Comparison of ENCODE assay signal across 14 cellular contexts in genomic region chr3:77868725-77869124, GRCh38.
DNase-seq lines count a peak whose midpoint lies in the region; FAIRE-seq and TF ChIP-seq lines count a peak whose summit lies in the region.
"Had no signal": no experiment of that assay in that cellular context is flagged by ENCODE, and none has a peak within 500 bp of the region (broad histone marks: within the 10 kb centered on the region; RNA-seq: fewer than 3 reads in every experiment).

No MANE protein-coding gene starts in this region.

- no peak overlapping the region for H3K4me3 ChIP-seq in bronchial epithelial cell (ENCODE audit: low read depth, low read length)
- H3K4me3 ChIP-seq in fibroblast of villous mesenchyme (ENCODE audit: low read depth, low read length): no peak overlapping the region
- H3K4me3 ChIP-seq in vagina: no peak overlapping the region
- H3K4me3 ChIP-seq: GM12878, GM23338 had no signal

- TF ChIP-seq CTCF in RWPE1 (conservative IDR thresholded peaks at IDR 0.05; ENCODE audit: low read depth): no peak
- no peak for TF ChIP-seq CTCF in bronchial epithelial cell (IDR thresholded peaks at IDR 0.05; ENCODE audit: insufficient read depth, low read length, severe bottlenecking)
- TF ChIP-seq CTCF in fibroblast of villous mesenchyme (IDR thresholded peaks at IDR 0.05; ENCODE audit: insufficient read depth, low read depth, low read length): no peak
- TF ChIP-seq CTCF in vagina (IDR thresholded peaks at IDR 0.05): no peak

- intact Hi-C loops in vagina (cut with DNase I): no loop called here

- CTCF ChIA-PET in RWPE1 (lab: Yijun Ruan, JAX): no interaction called here

- DNase-seq in RWPE1 (ENCODE audit: low spot score) (peak; percentile 8), bronchial epithelial cell (ENCODE audit: low read depth) (peak; percentile 89), fibroblast of villous mesenchyme (ENCODE audit: low read depth) (peak; percentile 4), renal cortical epithelial cell (ENCODE audit: low read depth) (peak; percentile 15), vagina (ENCODE audit: extremely low spot score in 2 of 2) (no peak), NCI-H1930 (lab: John Stamatoyannopoulos, UW) (no peak), NCI-H1092 treated with DMSO at 0.1 percent for 48 hours (lab: John Stamatoyannopoulos, UW) (no peak)
- DNase-seq: C1 segment of cervical spinal cord; CD4-positive, alpha-beta T cell; DMS79; H7 had no signal

- no peaks in the 10 kb centered on the region for H3K4me1 ChIP-seq in vagina

- no peaks in the 10 kb centered on the region for H3K9me3 ChIP-seq in vagina

- FAIRE-seq in bronchial epithelial cell (lab: Jason Lieb, UNC): no peak
- FAIRE-seq: GM12878, GM18507 had no signal

- H3K27me3 ChIP-seq in bronchial epithelial cell (ENCODE audit: control insufficient read depth, insufficient read depth, low read length) (no peaks in the 10 kb centered on the region), vagina (no peaks in the 10 kb centered on the region)

- no peaks in the 10 kb centered on the region for H3K36me3 ChIP-seq in bronchial epithelial cell (ENCODE audit: control insufficient read depth, insufficient read depth, low read length)
- no peaks in the 10 kb centered on the region for H3K36me3 ChIP-seq in vagina

- POLR2A ChIA-PET in RWPE1 (lab: Yijun Ruan, JAX; ENCODE audit: low non-redundant PET): no interaction called here

- TF ChIP-seq POLR2A in vagina (IDR thresholded peaks at IDR 0.05): no peak

- H3K27ac ChIP-seq in RWPE1 (no peak overlapping the region), vagina (no peak overlapping the region)

Comparison
In these comparisons a context has a peak if more than half of its experiments do, and no peak if none do; other contexts are left out.
1. DNase-seq: peak in RWPE1 (single experiment), bronchial epithelial cell (single experiment), fibroblast of villous mesenchyme (single experiment) and renal cortical epithelial cell (single experiment); none in vagina (0 of 2), NCI-H1930 (0 of 2) and NCI-H1092 treated with DMSO at 0.1 percent for 48 hours (single experiment).